Comparison of ENCODE assay signal across 1 cellular context in the genomic region with DNA sequence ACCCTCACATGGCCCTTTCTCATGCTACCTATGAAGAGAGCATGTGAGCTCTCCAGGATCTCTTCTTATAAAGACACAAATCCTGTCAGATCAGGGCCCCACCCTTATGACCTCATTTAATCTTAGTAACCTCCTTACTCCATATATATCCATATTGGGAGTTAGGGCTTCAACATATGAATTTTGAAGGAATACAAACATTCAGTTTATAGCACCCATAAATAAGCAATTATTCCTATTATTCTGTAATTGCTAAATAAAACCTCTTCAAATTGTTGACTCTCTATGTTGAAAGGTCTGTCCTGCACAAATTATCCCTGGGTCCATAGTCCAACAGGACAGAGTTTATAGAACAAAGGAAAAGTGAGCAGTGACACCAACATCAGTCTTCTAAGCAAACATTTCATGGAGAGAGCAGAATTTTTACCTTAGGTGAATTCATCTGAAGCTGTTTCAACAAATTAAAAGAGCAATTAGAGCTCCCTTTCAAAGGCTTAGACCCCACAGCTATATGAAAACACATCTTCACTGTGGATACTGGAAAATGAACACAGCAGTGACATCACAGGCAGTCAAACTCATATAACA.
TF ChIP-seq lines count a peak whose summit lies in the region.

No MANE protein-coding gene starts in this region.

TF ChIP-seq in GM23338, 12 proteins besides CTCF, POLR2A, EP300 and RAD21 (continued from another document):
- TF ChIP-seq JUNB (IDR thresholded peaks at IDR 0.05; ENCODE audit: unreplicated experiment) (no peak), CREB1 (CRISPR knock-in tag; IDR thresholded peaks at IDR 0.05; ENCODE audit: low read depth) (no peak), ZNF331 (CRISPR knock-in tag; IDR thresholded peaks at IDR 0.05; ENCODE audit: low read depth) (no peak)
